19 cellular contexts compared by ENCODE assay signal in the genomic region with DNA sequence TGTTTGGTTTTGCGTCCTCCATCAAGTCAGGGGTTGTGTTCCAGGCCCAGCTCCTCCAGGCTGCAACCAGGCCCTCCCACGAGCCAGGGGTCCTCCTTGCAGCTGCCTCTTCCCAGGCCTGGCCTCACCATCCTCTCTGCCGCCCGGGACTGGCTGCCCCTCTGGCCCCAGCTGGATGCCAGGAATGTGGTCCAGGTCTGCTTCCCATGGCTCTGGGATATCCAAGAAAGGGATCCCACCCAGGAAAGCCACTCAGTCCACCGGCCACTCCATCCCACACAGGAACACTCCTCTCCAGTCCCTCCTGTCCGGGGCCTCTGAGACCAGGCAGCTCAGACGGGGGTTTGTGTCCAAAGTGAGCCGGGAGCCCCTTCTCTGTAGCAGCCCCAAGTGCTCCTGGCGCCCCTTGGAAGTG.
DNase-seq lines count a peak whose midpoint lies in the region; ATAC-seq, FAIRE-seq and TF ChIP-seq lines count a peak whose summit lies in the region.
"Had no signal": no experiment of that assay in that cellular context is flagged by ENCODE, and none has a peak within 500 bp of the region (broad histone marks: within the 10 kb centered on the region; RNA-seq: fewer than 3 reads in every experiment).

No MANE protein-coding gene starts in this region.

- no peak for TF ChIP-seq RAD21 in K562 (CRISPR knock-in tag; conservative IDR thresholded peaks at IDR 0.05 in 1 of 2, IDR thresholded peaks at IDR 0.05 in 1 of 2)
- no peak for TF ChIP-seq RAD21 in H1 (IDR thresholded peaks at IDR 0.05 in 1 of 2, conservative IDR thresholded peaks at IDR 0.05 in 1 of 2; ENCODE audit: low read depth in 2 of 2, low read length in 2 of 2)

- no peak overlapping the region for H3K4me2 ChIP-seq in K562 (ENCODE audit: insufficient read depth, low read length)
- no peak overlapping the region for H3K4me2 ChIP-seq in H1 (ENCODE audit: insufficient read depth in 1 of 2, low read depth in 2 of 2, low read length in 2 of 2)
- no peak overlapping the region for H3K4me2 ChIP-seq in smooth muscle cell

- no peaks in the 10 kb centered on the region for H3K9me3 ChIP-seq in K562 (replicated peaks; ENCODE audit: control insufficient read depth, insufficient read depth, low read depth, low read length)
- no peaks in the 10 kb centered on the region for H3K9me3 ChIP-seq in H1 (ENCODE audit: insufficient read depth in 2 of 2, low read depth in 1 of 2, low read length in 1 of 2)
- no peaks in the 10 kb centered on the region for H3K9me3 ChIP-seq in smooth muscle cell (replicated peaks; ENCODE audit: low read depth)
- H3K9me3 ChIP-seq in pancreas: no peaks in the 10 kb centered on the region
- H3K9me3 ChIP-seq: Caco-2 had no signal

- H3K4me1 ChIP-seq in K562 (replicated peaks in 1 of 2; ENCODE audit: control insufficient read depth in 2 of 2, insufficient read depth in 2 of 2, low read length in 2 of 2): peaks cover 2 to 47% of the 10 kb centered on the region in 2 experiments; a peak in 4 of 5 replicates
- peaks cover 0 to 11% (median 5%) of the 10 kb centered on the region in 4 experiments; a peak in 5 of 7 replicates for H3K4me1 ChIP-seq in H1 (replicated peaks in 1 of 4; ENCODE audit: control insufficient read depth in 3 of 4, insufficient read depth in 4 of 4, low read length in 3 of 4)
- peaks cover 4% of the 10 kb centered on the region for H3K4me1 ChIP-seq in smooth muscle cell (ENCODE audit: low read depth)
- no peaks in the 10 kb centered on the region for H3K4me1 ChIP-seq in pancreas

- in situ Hi-C loops in K562 (cut with MboI): no loop called here

- H3K14ac ChIP-seq in H1 (ENCODE audit: insufficient read length): no peak overlapping the region

- DNase-seq in CD14-positive monocyte (ENCODE audit: low spot score): peak; percentile 41
- peak; percentile 59 for DNase-seq in H7
- DNase-seq in K562 (ENCODE audit: extremely low read depth in 1 of 4, low spot score in 3 of 4): no peak
- DNase-seq in H1 (ENCODE audit: low read depth in 1 of 2, low spot score in 2 of 2): no peak
- DNase-seq in hepatic stellate cell (ENCODE audit: low spot score): no peak
- DNase-seq in smooth muscle cell (lab: John Stamatoyannopoulos, UW; ENCODE audit: unreplicated experiment): no peak
- no peak for DNase-seq in pancreas
- DNase-seq: C1 segment of cervical spinal cord; Caco-2; CD4-positive, CD25-positive, alpha-beta regulatory T cell; CD8-positive, alpha-beta T cell; DMS153; DND-41; GOT3; H9 had no signal

- 90% methylated on average over 6 of the region's 9 CpGs for WGBS in K562 (ENCODE audit: insufficient coverage, low coverage, missing lambda C conversion rate)
- 89% methylated on average over 2 of the region's 9 CpGs; no CpG with 5 or more reads in 1 of the 2 experiments for WGBS in H1 (ENCODE audit: extremely low coverage in 1 of 2, insufficient coverage in 1 of 2, insufficient read length in 1 of 2, insufficient replicate concordance in 2 of 2, low coverage in 1 of 2, low lambda C conversion rate in 2 of 2, missing lambda C conversion rate in 1 of 2), 2 experiments
- WGBS in smooth muscle cell (ENCODE audit: low lambda C conversion rate): 86% methylated on average over 9 of the region's 9 CpGs
- WGBS in pancreas, 2 donors: 49 to 50% methylated on average over 9 of the region's 9 CpGs

- FAIRE-seq in K562 (lab: Jason Lieb, UNC) (no peak), H1 (lab: Jason Lieb, UNC) (no peak), pancreas (lab: Jason Lieb, UNC) (no peak)
- FAIRE-seq: G401.6, GM12892 had no signal

- TF ChIP-seq POLR2A in K562 (conservative IDR thresholded peaks at IDR 0.05) (no peak), H1 (IDR thresholded peaks at IDR 0.05; ENCODE audit: control extremely low read depth in 1 of 2, low read depth in 2 of 2, low read length in 2 of 2) (no peak)

- H3K23ac ChIP-seq in H1 (ENCODE audit: insufficient read length): no peak overlapping the region

- 0 out of 2 replicates have a peak overlapping the region, but pooled peaks have one; percentile 5 for H2BK15ac ChIP-seq in H1 (ENCODE audit: low read length)

- POLR2A ChIA-PET in K562 (lab: Yijun Ruan, JAX): interaction anchor here (0.5 to 1.2 kb wide), 3 partner anchors 9 to 144 kb away, joined by 3 to 4 read pairs (median 3); no protein-coding TSS in a partner anchor
- POLR2A ChIA-PET in H1 (lab: Charles Lee; ENCODE audit: partially characterized antibody): no interaction called here

- no peaks in the 10 kb centered on the region for H3K79me1 ChIP-seq in H1 (ENCODE audit: low read depth, low read length)

- no peak overlapping the region; the same call in 1 of the 2 replicates for H2BK20ac ChIP-seq in H1 (ENCODE audit: low read length)

- H3K4me3 ChIP-seq in H7 (ENCODE audit: insufficient read depth, low read depth, low read length) (no peak overlapping the region), K562 (no peak overlapping the region), H1 (ENCODE audit: extremely low read depth in 1 of 4, insufficient read depth in 2 of 4, low read depth in 3 of 4, low read length in 4 of 4) (no peak overlapping the region), smooth muscle cell (no peak overlapping the region), pancreas (no peak overlapping the region)

- no peak overlapping the region for H2AK5ac ChIP-seq in H1 (ENCODE audit: low read depth, low read length)

- no peak overlapping the region for H3K4me3 Mint-ChIP-seq in CD14-positive monocyte
- H3K4me3 Mint-ChIP-seq: CD4-positive, CD25-positive, alpha-beta regulatory T cell; CD8-positive, alpha-beta T cell; H9 had no signal

- peaks cover 5% of the 10 kb centered on the region; the same call in 1 of the 3 replicates for H3K79me2 ChIP-seq in K562 (ENCODE audit: control insufficient read depth, insufficient read depth, low read length)
- no peaks in the 10 kb centered on the region; a peak in 1 of 4 replicates for H3K79me2 ChIP-seq in H1 (ENCODE audit: control insufficient read depth in 1 of 2, insufficient read depth in 2 of 2, low read length in 2 of 2)
- H3K79me2 ChIP-seq in smooth muscle cell (ENCODE audit: low read depth): no peaks in the 10 kb centered on the region

- peaks cover 3% of the 10 kb centered on the region for H3K4me1 Mint-ChIP-seq in CD14-positive monocyte

- H4K20me1 ChIP-seq in K562 (replicated peaks; ENCODE audit: control insufficient read depth, insufficient read depth, low read length) (0 out of 2 replicates have a peak, but pooled peaks cover under 1% of the 10 kb centered on the region), H1 (replicated peaks in 1 of 2; ENCODE audit: control insufficient read depth in 1 of 2, insufficient read depth in 2 of 2, low read length in 2 of 2) (no peaks in the 10 kb centered on the region), smooth muscle cell (ENCODE audit: low read depth) (no peaks in the 10 kb centered on the region)

- H2AFZ ChIP-seq in K562 (ENCODE audit: low read depth, low read length): no peak overlapping the region
- peak overlapping the region; percentile 53; the same call in 1 of the 2 replicates for H2AFZ ChIP-seq in H1 (ENCODE audit: low read length)
- no peak overlapping the region for H2AFZ ChIP-seq in smooth muscle cell (ENCODE audit: low read depth)

- H3K27me3 Mint-ChIP-seq in CD14-positive monocyte (ENCODE audit: low read depth in 3 of 3): peaks cover 0 to 5% (median 1%) of the 10 kb centered on the region in 3 donors
- H3K27me3 Mint-ChIP-seq: CD4-positive, CD25-positive, alpha-beta regulatory T cell had no signal

- H3K9me1 ChIP-seq in K562 (ENCODE audit: control insufficient read depth, insufficient read depth, low read length): peaks cover 3% of the 10 kb centered on the region

- no peaks in the 10 kb centered on the region for H3F3A ChIP-seq in smooth muscle cell (ENCODE audit: low read depth)

- H2BK12ac ChIP-seq in H1 (ENCODE audit: low read depth, low read length): peak overlapping the region; percentile 72; the same call in 1 of the 2 replicates

- no peak overlapping the region for H2BK120ac ChIP-seq in H1 (replicated peaks; ENCODE audit: low read depth, low read length)

- H3K36me3 Mint-ChIP-seq in CD14-positive monocyte: no peaks in the 10 kb centered on the region
- H3K36me3 Mint-ChIP-seq: CD4-positive, CD25-positive, alpha-beta regulatory T cell; CD8-positive, alpha-beta T cell had no signal

- H3K27ac ChIP-seq in K562 (ENCODE audit: extremely low read depth, low read depth, low read length) (no peak overlapping the region), H1 (ENCODE audit: low read depth, low read length) (no peak overlapping the region), smooth muscle cell (ENCODE audit: low read depth) (no peak overlapping the region), pancreas (no peak overlapping the region)

- no peak for TF ChIP-seq EP300 in K562 (IDR thresholded peaks at IDR 0.05; ENCODE audit: low read length)
- no peak for TF ChIP-seq EP300 in H1 (IDR thresholded peaks at IDR 0.05; ENCODE audit: borderline replicate concordance in 1 of 2, low read depth in 2 of 2, low read length in 2 of 2)

- H3K18ac ChIP-seq in H1 (ENCODE audit: extremely low read depth, low read length): no peak overlapping the region

- CTCF ChIA-PET in K562 (lab: Yijun Ruan, JAX; ENCODE audit: low intra/inter-chr PET ratio): no interaction called here
- CTCF ChIA-PET in H1 (lab: Charles Lee; ENCODE audit: partially characterized antibody): interaction anchor here (1.8 kb wide), 1 partner anchor 58 kb away, joined by 6 read pairs; no protein-coding TSS in a partner anchor

- H3K9ac ChIP-seq in K562 (ENCODE audit: insufficient read depth in 1 of 2, low read depth in 2 of 2, low read length in 2 of 2) (no peak overlapping the region), H1 (replicated peaks in 1 of 4; ENCODE audit: extremely low read depth in 1 of 4, low read depth in 3 of 4, low read length in 3 of 4) (no peak overlapping the region), smooth muscle cell (ENCODE audit: low read depth) (no peak overlapping the region)

- intact Hi-C loops in CD14-positive monocyte (cut with micrococcal nuclease): no loop called here
- intact Hi-C loops in K562 (cut with micrococcal nuclease): no loop called here
- intact Hi-C loops in pancreas (cut with DNase I): no loop called here

- TF ChIP-seq CTCF in CD14-positive monocyte (IDR thresholded peaks at IDR 0.05) (no peak), K562 (IDR thresholded peaks at IDR 0.05 in 2 of 3, conservative IDR thresholded peaks at IDR 0.05 in 1 of 3; ENCODE audit: insufficient read depth in 2 of 3, low read depth in 1 of 3, low read length in 3 of 3) (no peak), H1 (IDR thresholded peaks at IDR 0.05; ENCODE audit: control extremely low read depth in 1 of 3, insufficient read depth in 1 of 3, low read depth in 1 of 3, low read length in 3 of 3) (no peak), smooth muscle cell (IDR thresholded peaks at IDR 0.05; ENCODE audit: borderline replicate concordance, insufficient read depth, poor library complexity, severe bottlenecking) (no peak), pancreas (IDR thresholded peaks at IDR 0.05) (no peak)

- H3K56ac ChIP-seq in H1 (replicated peaks; ENCODE audit: insufficient read length, low read depth, low read length): no peak overlapping the region

- H4K5ac ChIP-seq in H1 (ENCODE audit: insufficient read length, low read depth, low read length): no peak overlapping the region

- H3K27ac Mint-ChIP-seq in CD14-positive monocyte: no peak overlapping the region
- H3K27ac Mint-ChIP-seq: CD4-positive, CD25-positive, alpha-beta regulatory T cell; CD8-positive, alpha-beta T cell; H9 had no signal

- no peak overlapping the region for H4K8ac ChIP-seq in H1 (ENCODE audit: extremely low read depth, insufficient read depth, low read length)

- H4K91ac ChIP-seq in H1 (replicated peaks; ENCODE audit: insufficient read length, low read length): peak overlapping the region; percentile 65

- no peaks in the 10 kb centered on the region for H3K23me2 ChIP-seq in H1 (ENCODE audit: low read depth, low read length)

- no TSS peak for BruUV-seq in K562 (replicated peaks; lab: Mats Ljungman, UMichigan)

- no peaks in the 10 kb centered on the region for H3K27me3 ChIP-seq in H7 (ENCODE audit: control insufficient read depth, insufficient read depth, low read length)
- H3K27me3 ChIP-seq in K562 (ENCODE audit: control insufficient read depth in 2 of 2, insufficient read depth in 2 of 2, low read length in 2 of 2): no peaks in the 10 kb centered on the region
- no peaks in the 10 kb centered on the region for H3K27me3 ChIP-seq in H1 (replicated peaks in 1 of 4; ENCODE audit: control insufficient read depth in 3 of 4, extremely low read depth in 1 of 4, insufficient read depth in 3 of 4, low read length in 3 of 4)
- no peaks in the 10 kb centered on the region for H3K27me3 ChIP-seq in smooth muscle cell (ENCODE audit: low read depth)
- no peaks in the 10 kb centered on the region for H3K27me3 ChIP-seq in pancreas

- peaks cover 0 to 8% (median 3%) of the 10 kb centered on the region in 7 donors for H3K9me3 Mint-ChIP-seq in CD14-positive monocyte
- H3K9me3 Mint-ChIP-seq: CD8-positive, alpha-beta T cell had no signal

- no peak for ATAC-seq in K562
- no peak for ATAC-seq in HG03565 (IDR thresholded peaks at IDR 0.05; ENCODE audit: unreplicated experiment)
- ATAC-seq in pancreas: no peak
- ATAC-seq: CD8-positive, alpha-beta T cell; HCT116 had no signal

- H3K36me3 ChIP-seq in H7 (replicated peaks; ENCODE audit: control insufficient read depth, insufficient read depth, low read length): no peaks in the 10 kb centered on the region
- no peaks in the 10 kb centered on the region for H3K36me3 ChIP-seq in K562 (ENCODE audit: control insufficient read depth, insufficient read depth, low read length)
- H3K36me3 ChIP-seq in H1 (ENCODE audit: control insufficient read depth in 2 of 4, insufficient read depth in 4 of 4, low read length in 3 of 4): no peaks in the 10 kb centered on the region
- H3K36me3 ChIP-seq in smooth muscle cell (ENCODE audit: low read depth): no peaks in the 10 kb centered on the region
- no peaks in the 10 kb centered on the region for H3K36me3 ChIP-seq in pancreas

- no peak overlapping the region for H2BK5ac ChIP-seq in H1 (ENCODE audit: low read depth, low read length)

- no peak overlapping the region for H3K4ac ChIP-seq in H1 (replicated peaks; ENCODE audit: insufficient read length, low read depth, low read length)

Comparison
In these comparisons a context has a peak if more than half of its experiments do, and no peak if none do; other contexts are left out.
1. DNase-seq: peak in CD14-positive monocyte (single experiment) and H7 (single experiment); none in K562 (0 of 4), H1 (0 of 2), hepatic stellate cell (single experiment), smooth muscle cell (single experiment) and pancreas (0 of 6).